22 cellular contexts compared by ENCODE assay signal in genomic region chr6:167671977-167672687, GRCh38.
A peak's percentile ranks its signal among the peaks of the same experiment; 100 is the strongest.
DNase-seq lines count a peak whose midpoint lies in the region; ATAC-seq, FAIRE-seq and TF ChIP-seq lines count a peak whose summit lies in the region.
"Had no signal": no experiment of that assay in that cellular context is flagged by ENCODE, and none has a peak within 500 bp of the region (broad histone marks: within the 10 kb centered on the region; RNA-seq: fewer than 3 reads in every experiment).

No MANE protein-coding gene starts in this region.

- H3K9me3 ChIP-seq in T-helper 17 cell (ENCODE audit: control insufficient read depth, low read length, poor library complexity, severe bottlenecking), result no peaks in the 10 kb centered on the region

- H3K4me1 Mint-ChIP-seq in chondrocyte (ENCODE audit: low read depth), result peaks cover 3% of the 10 kb centered on the region
- H3K4me1 Mint-ChIP-seq in memory B cell, result no peaks in the 10 kb centered on the region
- H3K4me1 Mint-ChIP-seq in progenitor cell of endocrine pancreas (ENCODE audit: low read depth), result peaks cover 59% of the 10 kb centered on the region
- no peaks in the 10 kb centered on the region for H3K4me1 Mint-ChIP-seq in T-helper 17 cell

- H3K9me3 Mint-ChIP-seq in chondrocyte (ENCODE audit: low read depth), result peaks cover 3% of the 10 kb centered on the region
- peaks cover 8% of the 10 kb centered on the region for H3K9me3 Mint-ChIP-seq in memory B cell
- H3K9me3 Mint-ChIP-seq in progenitor cell of endocrine pancreas (ENCODE audit: low read depth), result peaks cover 12% of the 10 kb centered on the region

- H3K36me3 Mint-ChIP-seq in chondrocyte (ENCODE audit: low read depth) (no peaks in the 10 kb centered on the region), memory B cell (no peaks in the 10 kb centered on the region), progenitor cell of endocrine pancreas (ENCODE audit: insufficient read depth) (peaks cover 1% of the 10 kb centered on the region), T-helper 17 cell (ENCODE audit: low read depth) (peaks cover 2% of the 10 kb centered on the region)

- H3K4me3 Mint-ChIP-seq in chondrocyte (ENCODE audit: unreplicated experiment) (no peak overlapping the region), memory B cell (no peak overlapping the region), progenitor cell of endocrine pancreas (ENCODE audit: low read depth) (no peak overlapping the region), T-helper 17 cell (no peak overlapping the region)
- H3K4me3 Mint-ChIP-seq: CD4-positive, alpha-beta T cell had no signal

- no peak for DNase-seq in HTR-8/SVneo (ENCODE audit: insufficient read length, low spot score)
- DNase-seq in chondrocyte (ENCODE audit: low spot score), result peak; percentile 60
- DNase-seq in memory B cell (ENCODE audit: low spot score in 2 of 2), result no peak
- no peak for DNase-seq in progenitor cell of endocrine pancreas (ENCODE audit: low spot score, unreplicated experiment)
- DNase-seq in DMS53 (lab: John Stamatoyannopoulos, UW), result no peak
- DNase-seq in T-helper 17 cell, result no peak
- DNase-seq: Calu3; CD4-positive, alpha-beta T cell; DMS153; NCI-H1092 treated with DMSO at 0.1 percent for 48 hours; NCI-H1436 treated with DMSO at 0.1 percent for 48 hours; NCI-H2029; NCI-H2227 treated with DMSO at 0.1 percent for 48 hours; NCI-H510A treated with DMSO at 0.1 percent for 48 hours; NCI-H748 treated with DMSO at 0.1 percent for 48 hours; PC-9; RPMI8226; SHP77 had no signal

- peak; percentile 54 for FAIRE-seq in HTR-8/SVneo (lab: Jason Lieb, UNC)
- FAIRE-seq: G401.6, GM12892, GM18507 had no signal

- H3K27me3 Mint-ChIP-seq in chondrocyte (ENCODE audit: low read depth) (peaks cover 15% of the 10 kb centered on the region), memory B cell (peaks cover 6% of the 10 kb centered on the region), progenitor cell of endocrine pancreas (no peaks in the 10 kb centered on the region), T-helper 17 cell (peaks cover 26% of the 10 kb centered on the region)

- ATAC-seq in memory B cell (ENCODE audit: low read depth) (no peak), GM21717 (IDR thresholded peaks at IDR 0.05; ENCODE audit: unreplicated experiment) (no peak), T-helper 17 cell (no peak)

- no peak for TF ChIP-seq CTCF in chondrocyte (IDR thresholded peaks at IDR 0.05)
- no peak for TF ChIP-seq CTCF in progenitor cell of endocrine pancreas (IDR thresholded peaks at IDR 0.05; ENCODE audit: unreplicated experiment)

- H3K27ac Mint-ChIP-seq in chondrocyte (ENCODE audit: unreplicated experiment), result no peak overlapping the region
- peak overlapping the region; percentile 54 for H3K27ac Mint-ChIP-seq in memory B cell
- peak overlapping the region; percentile 54 for H3K27ac Mint-ChIP-seq in progenitor cell of endocrine pancreas
- no peak overlapping the region for H3K27ac Mint-ChIP-seq in T-helper 17 cell
- H3K27ac Mint-ChIP-seq: CD4-positive, alpha-beta T cell had no signal

Comparison
In these comparisons a context has a peak if more than half of its experiments do, and no peak if none do; other contexts are left out.
1. H3K27ac Mint-ChIP-seq: peak in memory B cell (single experiment) and progenitor cell of endocrine pancreas (single experiment); none in chondrocyte (single experiment) and T-helper 17 cell (single experiment).